ENCODE assay signal across 9 cellular contexts in the genomic region with DNA sequence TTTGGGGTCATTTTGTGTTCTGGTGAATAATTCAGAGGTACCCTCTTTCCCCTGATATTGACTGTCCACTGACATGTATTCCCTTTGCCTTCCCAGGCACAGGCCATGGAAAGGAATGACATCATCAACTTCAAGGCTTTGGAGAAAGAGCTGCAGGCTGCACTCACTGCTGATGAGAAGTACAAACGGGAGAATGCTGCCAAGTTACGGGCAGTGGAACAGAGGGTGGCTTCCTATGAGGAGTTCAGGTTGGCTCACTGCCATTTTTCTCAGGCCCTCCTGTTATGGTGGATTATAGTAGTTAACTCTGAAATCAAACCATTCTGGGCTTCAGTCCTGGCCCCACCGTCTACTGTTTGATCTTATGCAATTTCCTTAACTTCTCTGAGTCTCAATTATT. TPM values are rescaled to one million over a fixed set of nuclear protein-coding genes. Genes with fewer than 3 reads are reported as not detected.
DNase-seq lines count a peak whose midpoint lies in the region; ATAC-seq and TF ChIP-seq lines count a peak whose summit lies in the region.
"Had no signal": no experiment of that assay in that cellular context is flagged by ENCODE, and none has a peak within 500 bp of the region (broad histone marks: within the 10 kb centered on the region; RNA-seq: fewer than 3 reads in every experiment).

No MANE protein-coding gene starts in this region.

- H3K9me3 ChIP-seq in osteoblast (ENCODE audit: low read depth, low read length): no peaks in the 10 kb centered on the region
- H3K9me3 ChIP-seq: thoracic aorta had no signal

- H4K20me1 ChIP-seq in osteoblast (ENCODE audit: insufficient read depth, low read length): peaks cover under 1% of the 10 kb centered on the region

- H3K36me3 ChIP-seq in osteoblast (ENCODE audit: insufficient read depth, low read length): peaks cover 2% of the 10 kb centered on the region

- no peak overlapping the region for H3K4me3 ChIP-seq in osteoblast (ENCODE audit: insufficient read depth, low read length)

- no peaks in the 10 kb centered on the region for H3K27me3 ChIP-seq in osteoblast (ENCODE audit: insufficient read depth, low read length)

- no peak for TF ChIP-seq CTCF in osteoblast (IDR thresholded peaks at IDR 0.05; ENCODE audit: extremely low read depth, low read depth, low read length)

- H2AFZ ChIP-seq in osteoblast (ENCODE audit: low read length): no peak overlapping the region

- peak; percentile 93 for DNase-seq in DMS53 (lab: John Stamatoyannopoulos, UW)
- DNase-seq in NCI-H524 treated with DMSO at 0.1 percent for 48 hours (lab: John Stamatoyannopoulos, UW): peak; percentile 47
- peak; percentile 83 for DNase-seq in osteoblast (ENCODE audit: insufficient read length, low spot score, missing footprints)
- no peak for DNase-seq in globus pallidus (ENCODE audit: low spot score)
- DNase-seq in DMS153 treated with DMSO at 0.1 percent for 48 hours (lab: John Stamatoyannopoulos, UW; ENCODE audit: unreplicated experiment): no peak

- peaks cover 42% of the 10 kb centered on the region for H3K4me1 ChIP-seq in osteoblast (ENCODE audit: insufficient read depth, low read length)

- ATAC-seq in HG02642 (IDR thresholded peaks at IDR 0.05; ENCODE audit: poor library complexity, unreplicated experiment): no peak
- no peak for ATAC-seq in HG02852 (IDR thresholded peaks at IDR 0.05; ENCODE audit: unreplicated experiment)

- H3K79me2 ChIP-seq in osteoblast (ENCODE audit: insufficient read depth, low read length): peaks cover 33% of the 10 kb centered on the region

- H3K27ac ChIP-seq in cingulate gyrus (ENCODE audit: low read depth, low read length) (peak overlapping the region; percentile 34), osteoblast (ENCODE audit: low read depth, low read length) (peak overlapping the region; percentile 99)
- H3K27ac ChIP-seq: thoracic aorta had no signal

- H3K4me2 ChIP-seq in osteoblast (ENCODE audit: insufficient read depth, low read length): peak overlapping the region; percentile 96

RNA-seq across cellular contexts. Expression of gene EFTUD2, which starts 1.6 kb away (rescaled TPM):
- 72.7 and 81.0 TPM in 2 replicates for total RNA-seq in osteoblast

RNA-seq across cellular contexts. Expression of gene GFAP, which starts 14.4 kb away (rescaled TPM):
- total RNA-seq in osteoblast: under 0.01 TPM in 2 replicates

RNA-seq across cellular contexts. Expression of gene KIF18B, which starts 46.7 kb away (rescaled TPM):
- 0.72 and 1.2 TPM in 2 replicates for total RNA-seq in osteoblast

RNA-seq across cellular contexts. Expression of gene HIGD1B, which starts 53.2 kb away (rescaled TPM):
- not detected in 2 replicates for total RNA-seq in osteoblast

Comparison
In these comparisons a context has a peak if more than half of its experiments do, and no peak if none do; other contexts are left out.
1. DNase-seq: peak in DMS53 (single experiment), NCI-H524 treated with DMSO at 0.1 percent for 48 hours (single experiment) and osteoblast (single experiment); none in globus pallidus (single experiment) and DMS153 treated with DMSO at 0.1 percent for 48 hours (single experiment).